In genomic region chr6:125219451-125219942, GRCh38 we compare ENCODE assay signal across 28 cellular contexts.
"Had no signal": no experiment of that assay in that cellular context is flagged by ENCODE, and none has a peak within 500 bp of the region (broad histone marks: within the 10 kb centered on the region; RNA-seq: fewer than 3 reads in every experiment).

No MANE protein-coding gene starts in this region.

- H3K36me3 ChIP-seq: brain microvascular endothelial cell, esophagus muscularis mucosa, heart right ventricle, ovary, prostate gland, right atrium auricular region, thoracic aorta, uterus had no signal

- H3K36me3 Mint-ChIP-seq: activated CD4-positive, alpha-beta memory T cell treated with anti-CD3 and anti-CD28 coated beads for 36 hours; activated naive CD4-positive, alpha-beta T cell treated with anti-CD3 and anti-CD28 coated beads, Interleukin-2, amount 10 ng/mL, durations not matched to agents 7 days and 5 days; activated naive CD8-positive, alpha-beta T cell treated with anti-CD3 and anti-CD28 coated beads, Interleukin-2, amount 10 ng/mL, durations not matched to agents 7 days and 5 days; naive B cell had no signal

- H3K4me1 Mint-ChIP-seq: activated CD4-positive, alpha-beta T cell treated with anti-CD3 and anti-CD28 coated beads, Interleukin-2, amount 10 ng/mL, durations not matched to agents 24 days and 14 days; activated naive CD4-positive, alpha-beta T cell treated with anti-CD3 and anti-CD28 coated beads, Interleukin-2, amount 10 ng/mL, durations not matched to agents 7 days and 5 days; activated naive CD8-positive, alpha-beta T cell treated with anti-CD3 and anti-CD28 coated beads, Interleukin-2, amount 10 ng/mL, durations not matched to agents 7 days and 5 days; naive B cell; nephron progenitor cell had no signal

- DNase-seq: activated CD4-positive, alpha-beta memory T cell treated with anti-CD3 and anti-CD28 coated beads for 36 hours; activated CD4-positive, alpha-beta T cell treated with anti-CD3 and anti-CD28 coated beads, Interleukin-2, amount 10 ng/mL, durations not matched to agents 24 days and 14 days; activated CD8-positive, alpha-beta memory T cell treated with anti-CD3 and anti-CD28 coated beads, Interleukin-2, amount 50 U/mL, for 4 hours; activated gamma-delta T cell; activated naive CD4-positive, alpha-beta T cell treated with anti-CD3 and anti-CD28 coated beads, Interleukin-2, amount 10 ng/mL, durations not matched to agents 7 days and 5 days; activated naive CD8-positive, alpha-beta T cell treated with anti-CD3 and anti-CD28 coated beads, Interleukin-2, amount 10 ng/mL, durations not matched to agents 7 days and 5 days; activated T-cell treated with anti-CD3 and anti-CD28 coated beads, Interleukin-2, amount 50 U/mL, for 1 hour; amniotic stem cell; brain microvascular endothelial cell; caudate nucleus; foreskin keratinocyte; heart right ventricle; left ventricle myocardium superior; naive B cell; nephron progenitor cell; ovary; stimulated activated CD4-positive, alpha-beta T cell treated with anti-CD3 and anti-CD28 coated beads, Interleukin-2, amount 100 ng/mL, for 48 hours; stimulated activated naive CD8-positive, alpha-beta T cell treated with anti-CD3 and anti-CD28 coated beads, Interleukin-15, Interleukin-2, amounts not matched to agents 100 U/mL and 50 U/mL, for 24 hours; trophoblast cell; uterus had no signal

- H3K9me3 ChIP-seq: esophagus muscularis mucosa, heart right ventricle, ovary, prostate gland, right atrium auricular region, thoracic aorta, uterus had no signal

- ATAC-seq: activated CD4-positive, CD25-positive, alpha-beta regulatory T cell treated with anti-CD3 and anti-CD28 coated beads, Interleukin-2, amount 50 U/mL, for 24 hours; foreskin keratinocyte; heart right ventricle; left ventricle myocardium superior; stimulated activated naive CD8-positive, alpha-beta T cell treated with anti-CD3 and anti-CD28 coated beads, Interleukin-15, Interleukin-2, amounts not matched to agents 100 U/mL and 50 U/mL, for 24 hours had no signal

- H3K4me3 Mint-ChIP-seq: activated CD4-positive, alpha-beta memory T cell treated with anti-CD3 and anti-CD28 coated beads for 36 hours; activated CD4-positive, alpha-beta T cell treated with anti-CD3 and anti-CD28 coated beads, Interleukin-2, amount 10 ng/mL, durations not matched to agents 24 days and 14 days; activated naive CD4-positive, alpha-beta T cell treated with anti-CD3 and anti-CD28 coated beads, Interleukin-2, amount 10 ng/mL, durations not matched to agents 7 days and 5 days; activated naive CD8-positive, alpha-beta T cell treated with anti-CD3 and anti-CD28 coated beads, Interleukin-2, amount 10 ng/mL, durations not matched to agents 7 days and 5 days; activated T-helper 1 cell treated with anti-CD3 and anti-CD28 coated beads, Interleukin-12 subunit alpha, Interleukin-12 subunit beta, Interleukin-2, Interleukin-4 antibody, amounts not matched to agents 30 ng/mL and 10 ng/mL and 1 ng/mL, durations not matched to agents 14 hours and 24 hours and 36 hours; naive B cell; nephron progenitor cell had no signal

- H3K27ac ChIP-seq: brain microvascular endothelial cell, esophagus muscularis mucosa, foreskin keratinocyte, ovary, prostate gland, uterus had no signal

- H3K27ac Mint-ChIP-seq: activated CD4-positive, alpha-beta memory T cell treated with anti-CD3 and anti-CD28 coated beads for 36 hours; activated CD4-positive, alpha-beta T cell treated with anti-CD3 and anti-CD28 coated beads, Interleukin-2, amount 10 ng/mL, durations not matched to agents 24 days and 14 days; activated naive CD4-positive, alpha-beta T cell treated with anti-CD3 and anti-CD28 coated beads, Interleukin-2, amount 10 ng/mL, durations not matched to agents 7 days and 5 days; activated naive CD8-positive, alpha-beta T cell treated with anti-CD3 and anti-CD28 coated beads, Interleukin-2, amount 10 ng/mL, durations not matched to agents 7 days and 5 days; activated T-helper 1 cell treated with anti-CD3 and anti-CD28 coated beads, Interleukin-12 subunit alpha, Interleukin-12 subunit beta, Interleukin-2, Interleukin-4 antibody, amounts not matched to agents 30 ng/mL and 10 ng/mL and 1 ng/mL, durations not matched to agents 14 hours and 24 hours and 36 hours; nephron progenitor cell had no signal

- H3K4me3 ChIP-seq: esophagus muscularis mucosa, heart right ventricle, ovary, prostate gland, right atrium auricular region, thoracic aorta, uterus had no signal

- H3K4me1 ChIP-seq: foreskin keratinocyte, prostate gland, uterus had no signal

- FAIRE-seq: astrocyte, islet of Langerhans had no signal

- H3K9me3 Mint-ChIP-seq: activated CD4-positive, alpha-beta memory T cell treated with anti-CD3 and anti-CD28 coated beads for 36 hours; activated CD4-positive, alpha-beta T cell treated with anti-CD3 and anti-CD28 coated beads, Interleukin-2, amount 10 ng/mL, durations not matched to agents 24 days and 14 days; activated naive CD4-positive, alpha-beta T cell treated with anti-CD3 and anti-CD28 coated beads, Interleukin-2, amount 10 ng/mL, durations not matched to agents 7 days and 5 days; activated naive CD8-positive, alpha-beta T cell treated with anti-CD3 and anti-CD28 coated beads, Interleukin-2, amount 10 ng/mL, durations not matched to agents 7 days and 5 days; activated T-helper 1 cell treated with anti-CD3 and anti-CD28 coated beads, Interleukin-12 subunit alpha, Interleukin-12 subunit beta, Interleukin-2, Interleukin-4 antibody, amounts not matched to agents 30 ng/mL and 10 ng/mL and 1 ng/mL, durations not matched to agents 14 hours and 24 hours and 36 hours; naive B cell; nephron progenitor cell had no signal

- H3K27me3 ChIP-seq: brain microvascular endothelial cell, esophagus muscularis mucosa, foreskin keratinocyte, heart right ventricle, ovary, right atrium auricular region, uterus had no signal
